In genomic region chr2:101921319-101921960, GRCh38 we compare ENCODE assay signal across 16 cellular contexts.
A peak's percentile ranks its signal among the peaks of the same experiment; 100 is the strongest.
DNase-seq lines count a peak whose midpoint lies in the region; ATAC-seq and TF ChIP-seq lines count a peak whose summit lies in the region.
"Had no signal": no experiment of that assay in that cellular context is flagged by ENCODE, and none has a peak within 500 bp of the region (broad histone marks: within the 10 kb centered on the region; RNA-seq: fewer than 3 reads in every experiment).

No MANE protein-coding gene starts in this region.

- H3K4me3 ChIP-seq in NB4 (ENCODE audit: low read depth, low read length) (no peak overlapping the region), gastroesophageal sphincter (no peak overlapping the region), vagina (no peak overlapping the region)

- TF ChIP-seq EP300 in gastroesophageal sphincter (IDR thresholded peaks at IDR 0.05) = no peak

- WGBS in gastroesophageal sphincter (ENCODE audit: low coverage in 1 of 2), 2 donors = 62 to 86% methylated on average over 4 to 5 of the region's 5 CpGs

- H3K4me1 ChIP-seq in gastroesophageal sphincter = no peaks in the 10 kb centered on the region
- no peaks in the 10 kb centered on the region for H3K4me1 ChIP-seq in vagina

- DNase-seq in NB4 (ENCODE audit: low read depth) (peak; percentile 91), renal cortical epithelial cell (ENCODE audit: low read depth) (peak; percentile 68), NCI-H2171 treated with DMSO at 0.1 percent for 48 hours (lab: John Stamatoyannopoulos, UW) (no peak), vagina (ENCODE audit: extremely low spot score in 2 of 2) (no peak), D341Med (ENCODE audit: low spot score) (no peak)
- DNase-seq: activated CD4-positive, alpha-beta T cell treated with anti-CD3 and anti-CD28 coated beads, Interleukin-2, amount 50 U/mL, for 4 hours; CD4-positive, alpha-beta T cell; EL; immature natural killer cell; naive thymus-derived CD8-positive, alpha-beta T cell; NCI-H1105 treated with DMSO at 0.1 percent for 48 hours had no signal

- H3K27ac ChIP-seq in gastroesophageal sphincter (no peak overlapping the region), vagina (no peak overlapping the region)

- H3K27me3 ChIP-seq in gastroesophageal sphincter (no peaks in the 10 kb centered on the region), vagina (no peaks in the 10 kb centered on the region)

- H3K36me3 ChIP-seq in gastroesophageal sphincter = no peaks in the 10 kb centered on the region
- H3K36me3 ChIP-seq in vagina = no peaks in the 10 kb centered on the region

- peak; percentile 49 for ATAC-seq in HG02678 (IDR thresholded peaks at IDR 0.05; ENCODE audit: unreplicated experiment)
- peak; percentile 28 for ATAC-seq in gastroesophageal sphincter
- ATAC-seq: activated T-helper 17 cell treated with anti-CD3 and anti-CD28 coated beads, Interleukin-2, amount 50 U/mL, for 72 hours; HCT116; Panc1 had no signal

- intact Hi-C loops in vagina (cut with DNase I) = no loop called here

- no peak for TF ChIP-seq POLR2A in NB4 (IDR thresholded peaks at IDR 0.05; ENCODE audit: extremely low read depth, insufficient read length)
- no peak for TF ChIP-seq POLR2A in gastroesophageal sphincter (IDR thresholded peaks at IDR 0.05)
- TF ChIP-seq POLR2A in vagina (IDR thresholded peaks at IDR 0.05) = no peak

- TF ChIP-seq CTCF in NB4 (IDR thresholded peaks at IDR 0.05; ENCODE audit: low read depth, low read length) (no peak), gastroesophageal sphincter (IDR thresholded peaks at IDR 0.05) (no peak), vagina (IDR thresholded peaks at IDR 0.05) (no peak)

- H3K9me3 ChIP-seq in gastroesophageal sphincter = peaks cover 0 to 33% (median 0%) of the 10 kb centered on the region in 3 donors
- peaks cover 8% of the 10 kb centered on the region for H3K9me3 ChIP-seq in vagina

Comparison
In these comparisons a context has a peak if more than half of its experiments do, and no peak if none do; other contexts are left out.
1. DNase-seq: peak in NB4 (single experiment) and renal cortical epithelial cell (single experiment); none in NCI-H2171 treated with DMSO at 0.1 percent for 48 hours (single experiment), vagina (0 of 2) and D341Med (single experiment).